Comparison of ENCODE assay signal across 20 cellular contexts in genomic region chr5:144547098-144547499, GRCh38.
"Had no signal": no experiment of that assay in that cellular context is flagged by ENCODE, and none has a peak within 500 bp of the region (broad histone marks: within the 10 kb centered on the region; RNA-seq: fewer than 3 reads in every experiment).

No MANE protein-coding gene starts in this region.

- H3K27ac ChIP-seq: cardiac muscle cell, left ventricle myocardium inferior, ovary, psoas muscle, right atrium auricular region, thyroid gland had no signal

- H3K27me3 ChIP-seq: cardiac muscle cell, ovary, right atrium auricular region, thyroid gland had no signal

- H3K36me3 ChIP-seq: cardiac muscle cell, left ventricle myocardium inferior, ovary, right atrium auricular region, thyroid gland had no signal

- H3K4me1 ChIP-seq: left ventricle myocardium inferior, psoas muscle, right atrium auricular region had no signal

- DNase-seq: activated CD4-positive, alpha-beta T cell treated with anti-CD3 and anti-CD28 coated beads, Interleukin-2, amount 50 U/mL, for 4 hours; activated CD8-positive, alpha-beta memory T cell treated with anti-CD3 and anti-CD28 coated beads for 24 hours; activated CD8-positive, alpha-beta memory T cell treated with anti-CD3 and anti-CD28 coated beads, Interleukin-2, amount 50 U/mL, for 4 hours; activated naive CD4-positive, alpha-beta T cell; activated naive CD8-positive, alpha-beta T cell treated with anti-CD3 and anti-CD28 coated beads for 36 hours; activated T-cell treated with anti-CD3 and anti-CD28 coated beads, Interleukin-2, amount 50 U/mL, for 4 hours; cortex of kidney; glutamatergic neuron; hippocampal formation; left ventricle myocardium inferior; natural killer cell; ovary; psoas muscle; stimulated activated CD4-positive, alpha-beta T cell treated with anti-CD3 and anti-CD28 coated beads, Interleukin-4, amount 100 ng/mL, for 24 hours; stimulated activated naive CD4-positive, alpha-beta T cell treated with Interleukin-2 at 50 U/mL for 16 hours; T-helper 9 cell; thyroid gland had no signal

- H3K4me3 ChIP-seq: cardiac muscle cell, left ventricle myocardium inferior, ovary, psoas muscle, right atrium auricular region, thyroid gland had no signal

- ATAC-seq: activated T-cell treated with anti-CD3 and anti-CD28 coated beads, Interleukin-2, amount 50 U/mL, for 4 hours; natural killer cell; psoas muscle; WTC11 had no signal

- H3K9me3 ChIP-seq: left ventricle myocardium inferior, ovary, psoas muscle, right atrium auricular region, thyroid gland had no signal
